In the genomic region with DNA sequence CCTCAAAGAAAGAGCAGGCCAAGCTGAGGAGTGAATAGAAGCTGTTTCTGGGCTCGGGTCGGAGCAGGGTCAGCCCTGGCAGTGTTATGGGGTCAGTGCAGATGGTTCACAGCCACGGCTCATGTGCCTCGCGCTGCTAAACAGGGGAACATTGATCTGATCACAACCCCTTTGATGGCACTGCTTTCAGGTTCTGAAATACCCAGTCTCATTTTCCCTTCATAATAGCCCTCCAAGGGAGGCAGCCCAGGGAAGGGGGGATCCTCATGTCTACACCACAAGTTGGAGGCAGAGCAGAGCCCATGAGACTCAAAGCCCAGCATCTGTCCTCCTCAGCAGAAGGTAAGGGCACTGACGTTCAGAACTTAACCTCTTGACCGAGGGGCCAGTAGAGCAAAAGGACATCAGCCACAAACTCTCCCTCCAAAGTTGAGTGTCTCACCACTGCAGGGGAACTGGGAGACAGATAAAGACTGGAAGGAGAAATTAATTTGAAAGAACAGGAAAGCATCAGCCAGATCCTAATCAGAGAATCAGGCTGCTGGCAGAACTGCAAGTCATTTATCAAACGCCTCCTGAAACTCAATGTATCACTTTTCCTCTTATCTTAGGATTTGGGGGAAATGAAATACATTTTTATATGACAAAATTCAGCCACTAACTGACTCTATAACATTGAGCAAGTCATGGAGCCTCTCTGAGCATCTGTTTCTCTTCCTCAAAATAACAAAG, we compare ENCODE assay signal across 17 cellular contexts.
"Had no signal": no experiment of that assay in that cellular context is flagged by ENCODE, and none has a peak within 500 bp of the region (broad histone marks: within the 10 kb centered on the region; RNA-seq: fewer than 3 reads in every experiment).

No MANE protein-coding gene starts in this region.

- DNase-seq: activated B cell treated with CpG ODN at 0.5 μM for 24 hours; activated CD4-positive, alpha-beta memory T cell treated with anti-CD3 and anti-CD28 coated beads for 36 hours; activated CD4-positive, alpha-beta T cell treated with anti-CD3 and anti-CD28 coated beads for 4 hours; activated gamma-delta T cell treated with Interleukin-2 at 50 U/mL for 16 hours; activated T-cell treated with anti-CD3 and anti-CD28 coated beads for 4 hours; amniotic stem cell; dorsolateral prefrontal cortex; foreskin keratinocyte; hippocampal formation; islet precursor cell; lower lobe of right lung; midbrain; stimulated activated naive B cell treated with anti-CD40 and anti-IgM and Interleukin-4, amounts not matched to agents 10 μg/mL and 1 μg/mL and 100 μg/mL, for 72 hours; T-helper 17 cell; upper lobe of right lung had no signal

- H3K9me3 ChIP-seq: lower lobe of right lung, thoracic aorta, upper lobe of right lung had no signal

- H3K27me3 ChIP-seq: dorsolateral prefrontal cortex, foreskin keratinocyte, upper lobe of right lung had no signal

- H3K36me3 ChIP-seq: lower lobe of right lung, thoracic aorta, upper lobe of right lung had no signal

- ATAC-seq: foreskin keratinocyte; lower lobe of right lung; stimulated activated naive B cell treated with anti-CD40 and anti-IgM and Interleukin-4, amounts not matched to agents 10 μg/mL and 1 μg/mL and 100 μg/mL, for 72 hours; T-helper 17 cell; upper lobe of right lung had no signal

- H3K4me3 ChIP-seq: dorsolateral prefrontal cortex, lower lobe of right lung, thoracic aorta, upper lobe of right lung had no signal

- H3K27ac ChIP-seq: dorsolateral prefrontal cortex, epithelial cell of prostate, foreskin keratinocyte, lower lobe of right lung, thoracic aorta, upper lobe of right lung had no signal
